In genomic region chr9:133991211-133991921, GRCh38 we compare ENCODE assay signal across 9 cellular contexts. TPM values are rescaled to one million over a fixed set of nuclear protein-coding genes. Genes with fewer than 3 reads are reported as not detected.
DNase-seq lines count a peak whose midpoint lies in the region; ATAC-seq, FAIRE-seq and TF ChIP-seq lines count a peak whose summit lies in the region.
"Had no signal": no experiment of that assay in that cellular context is flagged by ENCODE, and none has a peak within 500 bp of the region (broad histone marks: within the 10 kb centered on the region; RNA-seq: fewer than 3 reads in every experiment).

No MANE protein-coding gene starts in this region.

- no peaks in the 10 kb centered on the region for H3K36me3 ChIP-seq in body of pancreas (replicated peaks in 1 of 2; ENCODE audit: insufficient read depth in 1 of 2, low read depth in 2 of 2)
- peaks cover under 1 to 8% of the 10 kb centered on the region in 2 experiments; a peak in 4 of 5 replicates for H3K36me3 ChIP-seq in HepG2 (replicated peaks in 1 of 2; ENCODE audit: control insufficient read depth in 1 of 2, insufficient read depth in 2 of 2, low read length in 2 of 2)

- no peak for TF ChIP-seq RAD21 in HepG2 (CRISPR knock-in tag; IDR thresholded peaks at IDR 0.05)

- H3K27ac ChIP-seq in body of pancreas (peak overlapping the region; percentile 76 to 97 (median 88)), HepG2 (ENCODE audit: extremely low read length, insufficient read depth, low read length) (peak overlapping the region; percentile 90)

- peak overlapping the region; percentile 96 for H3K4me2 ChIP-seq in HepG2 (ENCODE audit: low read depth, low read length)

- 0 to 1% methylated on average over 6 to 65 of the region's 82 CpGs for WGBS in body of pancreas, 2 donors
- whole genome bisulfite sequencing in HepG2 (ENCODE audit: low lambda C conversion rate), result 0% methylated on average over 21 of the region's 82 CpGs

- TF ChIP-seq EP300 in HepG2 (IDR thresholded peaks at IDR 0.05; ENCODE audit: low read depth in 2 of 2, low read length in 2 of 2) (no peak), HepG2 (CRISPR knock-in tag; IDR thresholded peaks at IDR 0.05; ENCODE audit: borderline replicate concordance) (no peak)

- H3K9me3 Mint-ChIP-seq in activated CD4-positive, alpha-beta T cell treated with anti-CD3 and anti-CD28 coated beads, Interleukin-2, amount 10 ng/mL, durations not matched to agents 24 days and 14 days, result no peaks in the 10 kb centered on the region
- H3K9me3 Mint-ChIP-seq in type B pancreatic cell, result no peaks in the 10 kb centered on the region

- H3K27ac Mint-ChIP-seq in activated CD4-positive, alpha-beta T cell treated with anti-CD3 and anti-CD28 coated beads, Interleukin-2, amount 10 ng/mL, durations not matched to agents 24 days and 14 days, result no peak overlapping the region
- peak overlapping the region; percentile 88 for H3K27ac Mint-ChIP-seq in type B pancreatic cell

- peaks cover 39% of the 10 kb centered on the region; the same call in 1 of the 2 replicates for H4K20me1 ChIP-seq in HepG2 (ENCODE audit: insufficient read depth, low read length)

- DNase-seq in activated CD4-positive, alpha-beta T cell treated with anti-CD3 and anti-CD28 coated beads, Interleukin-2, amount 10 ng/mL, durations not matched to agents 24 days and 14 days, result no peak
- DNase-seq in activated CD4-positive, alpha-beta T cell treated with anti-CD3 and anti-CD28 coated beads, Interleukin-2, amount 50 U/mL, for 1 hour, result no peak
- DNase-seq in body of pancreas (peak in 1 of 4 donors; percentile 41), HepG2 (ENCODE audit: low spot score) (no peak), type B pancreatic cell (ENCODE audit: extremely low spot score, unreplicated experiment) (no peak), NCI-H2081 treated with DMSO at 0.1 percent for 48 hours (lab: John Stamatoyannopoulos, UW) (no peak), occipital lobe (lab: John Stamatoyannopoulos, UW) (no peak)

- H3K4me1 ChIP-seq in body of pancreas, result peaks cover 58% of the 10 kb centered on the region
- H3K4me1 ChIP-seq in HepG2 (ENCODE audit: insufficient read depth, low read length), result peaks cover 66% of the 10 kb centered on the region

- in situ Hi-C loops in HepG2 (cut with HindIII; ENCODE audit: extremely low pct_ligation_motif_present, low pct_unique_long_range_greater_than_20kb), result loop anchor here (5.0 kb wide), 1 partner anchor 204 kb away; no protein-coding TSS in a partner anchor

- peaks cover 14% of the 10 kb centered on the region for H3K27me3 Mint-ChIP-seq in activated CD4-positive, alpha-beta T cell treated with anti-CD3 and anti-CD28 coated beads, Interleukin-2, amount 10 ng/mL, durations not matched to agents 24 days and 14 days
- no peaks in the 10 kb centered on the region for H3K27me3 Mint-ChIP-seq in type B pancreatic cell

- intact Hi-C loops in activated CD4-positive, alpha-beta T cell treated with anti-CD3 and anti-CD28 coated beads, Interleukin-2, amount 10 ng/mL, durations not matched to agents 24 days and 14 days (cut with micrococcal nuclease), result no loop called here
- intact Hi-C loops in body of pancreas (cut with DNase I) (no loop called here), HepG2 (cut with micrococcal nuclease; ENCODE audit: unreplicated experiment) (no loop called here)

- ATAC-seq in HG03565 (IDR thresholded peaks at IDR 0.05; ENCODE audit: unreplicated experiment) (peak; percentile 5), body of pancreas (peak; percentile 5), HepG2 (peak; percentile 1; the same call in 1 of the 3 replicates)

- H3K9ac ChIP-seq in HepG2 (ENCODE audit: insufficient read depth, low read depth, low read length), result peak overlapping the region; percentile 79

- no peaks in the 10 kb centered on the region for H3K9me3 ChIP-seq in body of pancreas
- H3K9me3 ChIP-seq in HepG2 (ENCODE audit: low read length), result no peaks in the 10 kb centered on the region

- peak in 1 of 3 donors; percentile 4 for TF ChIP-seq POLR2A in body of pancreas (IDR thresholded peaks at IDR 0.05)
- no peak for TF ChIP-seq POLR2A in HepG2 (IDR thresholded peaks at IDR 0.05; ENCODE audit: insufficient read depth in 1 of 2, low read depth in 2 of 2, low read length in 2 of 2)

- H3K36me3 Mint-ChIP-seq in activated CD4-positive, alpha-beta T cell treated with anti-CD3 and anti-CD28 coated beads, Interleukin-2, amount 10 ng/mL, durations not matched to agents 24 days and 14 days (ENCODE audit: low read depth), result no peaks in the 10 kb centered on the region
- H3K36me3 Mint-ChIP-seq in type B pancreatic cell, result peaks cover under 1% of the 10 kb centered on the region

- peak overlapping the region; percentile 45 for H3K4me3 Mint-ChIP-seq in activated CD4-positive, alpha-beta T cell treated with anti-CD3 and anti-CD28 coated beads, Interleukin-2, amount 10 ng/mL, durations not matched to agents 24 days and 14 days
- H3K4me3 Mint-ChIP-seq in type B pancreatic cell, result peak overlapping the region; percentile 94

- TF ChIP-seq CTCF in body of pancreas (IDR thresholded peaks at IDR 0.05) (no peak), HepG2 (CRISPR knock-in tag; IDR thresholded peaks at IDR 0.05) (no peak), type B pancreatic cell (conservative IDR thresholded peaks at IDR 0.05) (no peak)

- H3K4me1 Mint-ChIP-seq in activated CD4-positive, alpha-beta T cell treated with anti-CD3 and anti-CD28 coated beads, Interleukin-2, amount 10 ng/mL, durations not matched to agents 24 days and 14 days, result peaks cover 4% of the 10 kb centered on the region
- H3K4me1 Mint-ChIP-seq in type B pancreatic cell (ENCODE audit: unreplicated experiment), result peaks cover 19% of the 10 kb centered on the region

- H3K27me3 ChIP-seq in body of pancreas, result no peaks in the 10 kb centered on the region
- no peaks in the 10 kb centered on the region for H3K27me3 ChIP-seq in HepG2 (ENCODE audit: control insufficient read depth in 1 of 2, insufficient read depth in 2 of 2, low read length in 2 of 2)

- H2AFZ ChIP-seq in HepG2 (ENCODE audit: low read length), result no peak overlapping the region

- FAIRE-seq in HepG2 (lab: Jason Lieb, UNC), result no peak
- FAIRE-seq: colon had no signal

- H3K4me3 ChIP-seq in body of pancreas (peak overlapping the region; percentile 37 to 42), HepG2 (replicated peaks in 1 of 3; ENCODE audit: insufficient read depth in 1 of 3, low read depth in 2 of 3, low read length in 3 of 3) (peak overlapping the region; percentile 80 to 98 (median 97))

- CTCF ChIA-PET in HepG2 (lab: Yijun Ruan, JAX; ENCODE audit: low intra/inter-chr PET ratio, low total read pairs), result no interaction called here

- POLR2A ChIA-PET in HepG2 (lab: Yijun Ruan, JAX), result interaction anchor here (1.2 to 4.4 kb wide), 3 partner anchors 12 to 99 kb away, joined by 4 to 24 read pairs (median 5); no protein-coding TSS in a partner anchor

- BruUV-seq in HepG2 (replicated peaks; lab: Mats Ljungman, UMichigan), result TSS peak; percentile 52

- peaks cover 53% of the 10 kb centered on the region for H3K79me2 ChIP-seq in HepG2 (ENCODE audit: insufficient read depth, low read length)

RNA-seq across cellular contexts. Expression of gene VAV2, which starts 0.8 kb away (rescaled TPM):
- total RNA-seq in activated CD4-positive, alpha-beta T cell treated with anti-CD3 and anti-CD28 coated beads, Interleukin-2, amount 10 ng/mL, durations not matched to agents 24 days and 14 days, result 6.3 and 9.0 TPM in 2 replicates
- 10 to 100 TPM; 31.6 to 32.3 TPM for total RNA-seq in body of pancreas
- total RNA-seq in HepG2 (2016; rRNA removed; fragmentation: Illumina TruSeq; extraction: Trizol), result 21.2 and 22.5 TPM in 2 replicates
- total RNA-seq in HepG2 (2016; cell fraction: cytosol; rRNA removed; fragmentation: Illumina TruSeq; extraction: Trizol; ENCODE audit: low read depth), result 11.6 and 15.3 TPM in 2 replicates
- total RNA-seq in HepG2 (2016; cell fraction: insoluble cytoplasmic fraction; rRNA removed; fragmentation: Illumina TruSeq; extraction: Trizol), result 17.5 and 22.6 TPM in 2 replicates
- 15.0 and 15.8 TPM in 2 replicates for total RNA-seq in HepG2 (2016; cell fraction: membrane; rRNA removed; fragmentation: Illumina TruSeq; extraction: Trizol)
- total RNA-seq in HepG2 (2016; cell fraction: nucleus; rRNA removed; fragmentation: Illumina TruSeq; extraction: Trizol), result 24.8 and 26.3 TPM in 2 replicates
- 22.9 and 32.7 TPM in 2 replicates for polyA plus RNA-seq in HepG2 (2011; rRNA removed)
- 23.2 and 24.2 TPM in 2 replicates for polyA plus RNA-seq in HepG2 (2011; cell fraction: cytosol; rRNA removed)
- 70.9 and 79.3 TPM in 2 replicates for polyA plus RNA-seq in HepG2 (2011; cell fraction: nucleus; rRNA removed)
- polyA plus RNA-seq in HepG2 (2012), result 34.9 and 35.5 TPM in 2 replicates
- polyA plus RNA-seq in HepG2 (2016; cell fraction: cytosol; fragmentation: Illumina TruSeq; extraction: Trizol; ENCODE audit: low read depth), result 2.1 and 2.5 TPM in 2 replicates
- polyA plus RNA-seq in HepG2 (2016; cell fraction: insoluble cytoplasmic fraction; fragmentation: Illumina TruSeq; extraction: Trizol; ENCODE audit: low read depth), result 21.5 and 26.8 TPM in 2 replicates
- polyA plus RNA-seq in HepG2 (2016; cell fraction: membrane; fragmentation: Illumina TruSeq; extraction: Trizol; ENCODE audit: low read depth), result 8.7 and 9.2 TPM in 2 replicates
- 61.9 and 62.3 TPM in 2 replicates for polyA plus RNA-seq in HepG2 (2016; cell fraction: nucleus; fragmentation: Illumina TruSeq; extraction: Trizol; ENCODE audit: insufficient read depth, low read depth)
- polyA minus RNA-seq in HepG2 (2011; rRNA and poly(A)+ RNA removed; ENCODE audit: low replicate concordance), result 37.6 and 51.8 TPM in 2 replicates
- 33.6 and 35.2 TPM in 2 replicates for polyA minus RNA-seq in HepG2 (2011; cell fraction: cytosol; rRNA and poly(A)+ RNA removed)
- 32.7 and 34.4 TPM in 2 replicates for polyA minus RNA-seq in HepG2 (2011; cell fraction: nucleus; rRNA and poly(A)+ RNA removed)
- total RNA-seq in type B pancreatic cell (ENCODE audit: low replicate concordance), result 39.4 and 54.3 TPM in 2 replicates
- total RNA-seq in occipital lobe, result 41.3 TPM

RNA-seq across cellular contexts. Expression of gene BRD3OS, which starts 33.9 kb away (rescaled TPM):
- 12.6 and 14.9 TPM in 2 replicates for total RNA-seq in activated CD4-positive, alpha-beta T cell treated with anti-CD3 and anti-CD28 coated beads, Interleukin-2, amount 10 ng/mL, durations not matched to agents 24 days and 14 days
- total RNA-seq in body of pancreas, result 1 to 10 TPM; 7.3 to 9.6 TPM
- total RNA-seq in HepG2 (2016; rRNA removed; fragmentation: Illumina TruSeq; extraction: Trizol), result 4.9 and 5.0 TPM in 2 replicates
- total RNA-seq in HepG2 (2016; cell fraction: cytosol; rRNA removed; fragmentation: Illumina TruSeq; extraction: Trizol; ENCODE audit: low read depth), result 2.6 and 4.1 TPM in 2 replicates
- 4.9 and 5.5 TPM in 2 replicates for total RNA-seq in HepG2 (2016; cell fraction: insoluble cytoplasmic fraction; rRNA removed; fragmentation: Illumina TruSeq; extraction: Trizol)
- total RNA-seq in HepG2 (2016; cell fraction: membrane; rRNA removed; fragmentation: Illumina TruSeq; extraction: Trizol), result 10.3 and 11.9 TPM in 2 replicates
- total RNA-seq in HepG2 (2016; cell fraction: nucleus; rRNA removed; fragmentation: Illumina TruSeq; extraction: Trizol), result 3.1 and 4.3 TPM in 2 replicates
- polyA plus RNA-seq in HepG2 (2011; rRNA removed), result 3.9 and 5.7 TPM in 2 replicates
- 3.3 and 4.0 TPM in 2 replicates for polyA plus RNA-seq in HepG2 (2011; cell fraction: cytosol; rRNA removed)
- 3.3 and 3.7 TPM in 2 replicates for polyA plus RNA-seq in HepG2 (2011; cell fraction: nucleus; rRNA removed)
- polyA plus RNA-seq in HepG2 (2012), result 2.3 and 2.6 TPM in 2 replicates
- polyA plus RNA-seq in HepG2 (2016; cell fraction: cytosol; fragmentation: Illumina TruSeq; extraction: Trizol; ENCODE audit: low read depth), result 4.5 and 6.0 TPM in 2 replicates
- polyA plus RNA-seq in HepG2 (2016; cell fraction: insoluble cytoplasmic fraction; fragmentation: Illumina TruSeq; extraction: Trizol; ENCODE audit: low read depth), result 5.4 and 5.8 TPM in 2 replicates
- polyA plus RNA-seq in HepG2 (2016; cell fraction: membrane; fragmentation: Illumina TruSeq; extraction: Trizol; ENCODE audit: low read depth), result 8.8 and 10.1 TPM in 2 replicates
- polyA plus RNA-seq in HepG2 (2016; cell fraction: nucleus; fragmentation: Illumina TruSeq; extraction: Trizol; ENCODE audit: insufficient read depth, low read depth), result 4.3 and 5.4 TPM in 2 replicates
- polyA minus RNA-seq in HepG2 (2011; rRNA and poly(A)+ RNA removed; ENCODE audit: low replicate concordance), result 5.6 and 12.7 TPM in 2 replicates
- polyA minus RNA-seq in HepG2 (2011; cell fraction: cytosol; rRNA and poly(A)+ RNA removed), result 2.5 and 3.1 TPM in 2 replicates
- 1.5 and 2.1 TPM in 2 replicates for polyA minus RNA-seq in HepG2 (2011; cell fraction: nucleus; rRNA and poly(A)+ RNA removed)
- 17.0 and 24.0 TPM in 2 replicates for total RNA-seq in type B pancreatic cell (ENCODE audit: low replicate concordance)
- 28.4 TPM for total RNA-seq in occipital lobe
